In genomic region chr6:3162565-3163247, GRCh38 we compare ENCODE assay signal across 1 cellular context.
TF ChIP-seq lines count a peak whose summit lies in the region.

No MANE protein-coding gene starts in this region.

TF ChIP-seq in HepG2, 621 proteins besides CTCF, POLR2A, EP300 and RAD21 (continued from another document and continues in another):
- TF ChIP-seq ZNF878 (CRISPR knock-in tag; IDR thresholded peaks at IDR 0.05): no peak; the same call in 1 of the 2 replicates
- peak; percentile 79; the same call in 1 of the 2 replicates for TF ChIP-seq ZNF431 (CRISPR knock-in tag; IDR thresholded peaks at IDR 0.05; ENCODE audit: borderline replicate concordance, low read depth)
- TF ChIP-seq ZNF570 (CRISPR knock-in tag; IDR thresholded peaks at IDR 0.05; ENCODE audit: borderline replicate concordance): no peak
- TF ChIP-seq ZBTB10 (CRISPR knock-in tag; IDR thresholded peaks at IDR 0.05; ENCODE audit: borderline replicate concordance): no peak
- peak; percentile 53; the same call in 1 of the 2 replicates for TF ChIP-seq ZNF598 (CRISPR knock-in tag; IDR thresholded peaks at IDR 0.05; ENCODE audit: borderline replicate concordance)
- peak; percentile 59; the same call in 1 of the 2 replicates for TF ChIP-seq ZNF263 (CRISPR knock-in tag; IDR thresholded peaks at IDR 0.05)
- peak; percentile 88 for TF ChIP-seq YEATS4 (CRISPR knock-in tag; IDR thresholded peaks at IDR 0.05; ENCODE audit: borderline replicate concordance)
- TF ChIP-seq MEF2D (CRISPR knock-in tag; IDR thresholded peaks at IDR 0.05): peak; percentile 89
- TF ChIP-seq HOXA3 (CRISPR knock-in tag; IDR thresholded peaks at IDR 0.05): peak; percentile 86
- peak; percentile 95; the same call in 1 of the 2 replicates for TF ChIP-seq ATF5 (CRISPR knock-in tag; IDR thresholded peaks at IDR 0.05; ENCODE audit: low read depth)
- peak; percentile 76 for TF ChIP-seq GMEB1 (CRISPR knock-in tag; IDR thresholded peaks at IDR 0.05; ENCODE audit: borderline replicate concordance)
- peak; percentile 65; the same call in 1 of the 2 replicates for TF ChIP-seq THRA (CRISPR knock-in tag; IDR thresholded peaks at IDR 0.05; ENCODE audit: borderline replicate concordance)
- TF ChIP-seq MXD3 (CRISPR knock-in tag; IDR thresholded peaks at IDR 0.05): peak; percentile 91
- peak; percentile 68; the same call in 1 of the 2 replicates for TF ChIP-seq DZIP1 (CRISPR knock-in tag; IDR thresholded peaks at IDR 0.05)
- peak; percentile 87 for TF ChIP-seq SP4 (CRISPR knock-in tag; IDR thresholded peaks at IDR 0.05)
- TF ChIP-seq GABPA (IDR thresholded peaks at IDR 0.05; ENCODE audit: low read depth, low read length): no peak
- TF ChIP-seq GABPA (CRISPR knock-in tag; IDR thresholded peaks at IDR 0.05; ENCODE audit: low read depth): no peak
- peak; percentile 95 for TF ChIP-seq ZNF607 (CRISPR knock-in tag; IDR thresholded peaks at IDR 0.05; ENCODE audit: borderline replicate concordance)
- TF ChIP-seq ATF3 (CRISPR knock-in tag; IDR thresholded peaks at IDR 0.05): no peak; the same call in 1 of the 2 replicates
- no peak for TF ChIP-seq ZNF354B (CRISPR knock-in tag; IDR thresholded peaks at IDR 0.05)
- peak; percentile 62; the same call in 1 of the 2 replicates for TF ChIP-seq CAMTA2 (CRISPR knock-in tag; IDR thresholded peaks at IDR 0.05; ENCODE audit: borderline replicate concordance)
- peak; percentile 79 for TF ChIP-seq PHF21A (CRISPR knock-in tag; IDR thresholded peaks at IDR 0.05)
- TF ChIP-seq YEATS2 (CRISPR knock-in tag; IDR thresholded peaks at IDR 0.05; ENCODE audit: borderline replicate concordance): peak; percentile 65; the same call in 1 of the 2 replicates
- TF ChIP-seq SMARCE1 (IDR thresholded peaks at IDR 0.05; ENCODE audit: borderline replicate concordance): no peak
- no peak for TF ChIP-seq RORA (CRISPR knock-in tag; IDR thresholded peaks at IDR 0.05)
- no peak for TF ChIP-seq PCBP2 (optimal IDR thresholded peaks at IDR 0.05; ENCODE audit: low read depth, low read length, poor library complexity, severe bottlenecking)
- TF ChIP-seq EZH2 (conservative IDR thresholded peaks at IDR 0.05; ENCODE audit: low read depth, low read length): no peak
- TF ChIP-seq UBTF (CRISPR knock-in tag; IDR thresholded peaks at IDR 0.05): peak; percentile 91
- peak; percentile 78; the same call in 1 of the 2 replicates for TF ChIP-seq ZNF160 (CRISPR knock-in tag; IDR thresholded peaks at IDR 0.05)
- TF ChIP-seq NFKB2 (CRISPR knock-in tag; IDR thresholded peaks at IDR 0.05; ENCODE audit: borderline replicate concordance): peak; percentile 79; the same call in 1 of the 2 replicates
- peak; percentile 48; the same call in 1 of the 2 replicates for TF ChIP-seq E2F2 (CRISPR knock-in tag; IDR thresholded peaks at IDR 0.05; ENCODE audit: borderline replicate concordance)
- peak; percentile 88 for TF ChIP-seq HDAC1 (CRISPR knock-in tag; IDR thresholded peaks at IDR 0.05)
- peak; percentile 72 for TF ChIP-seq REPIN1 (CRISPR knock-in tag; IDR thresholded peaks at IDR 0.05; ENCODE audit: borderline replicate concordance, low read depth)
- no peak for TF ChIP-seq ZNF879 (CRISPR knock-in tag; IDR thresholded peaks at IDR 0.05)
- peak; percentile 30; the same call in 1 of the 3 replicates for TF ChIP-seq MXI1 (IDR thresholded peaks at IDR 0.05; ENCODE audit: borderline replicate concordance, low read depth, low read length)
- peak; percentile 84; the same call in 1 of the 2 replicates for TF ChIP-seq ZNF331 (CRISPR knock-in tag; IDR thresholded peaks at IDR 0.05)
- TF ChIP-seq ZNF543 (CRISPR knock-in tag; IDR thresholded peaks at IDR 0.05): peak; percentile 89
- peak; percentile 82 for TF ChIP-seq MED1 (CRISPR knock-in tag; IDR thresholded peaks at IDR 0.05)
- 0 out of 2 replicates have a peak, but pooled peaks have one; percentile 58 for TF ChIP-seq ARID2 (CRISPR knock-in tag; IDR thresholded peaks at IDR 0.05; ENCODE audit: borderline replicate concordance)
- peak; percentile 48; the same call in 1 of the 2 replicates for TF ChIP-seq ZNF512 (CRISPR knock-in tag; IDR thresholded peaks at IDR 0.05)
- TF ChIP-seq IKZF4 (CRISPR knock-in tag; IDR thresholded peaks at IDR 0.05; ENCODE audit: borderline replicate concordance, low read depth, not compliant biosample characterization): peak; percentile 79
- peak; percentile 48; the same call in 1 of the 2 replicates for TF ChIP-seq SMAD3 (CRISPR knock-in tag; IDR thresholded peaks at IDR 0.05)
- TF ChIP-seq EEA1 (CRISPR knock-in tag; IDR thresholded peaks at IDR 0.05; ENCODE audit: borderline replicate concordance): peak; percentile 61; the same call in 1 of the 2 replicates
- no peak for TF ChIP-seq ARNT (IDR thresholded peaks at IDR 0.05)
- peak; percentile 10 to 24; a peak in 2 of 4 replicates for TF ChIP-seq NR2F1 (CRISPR knock-in tag; IDR thresholded peaks at IDR 0.05)
- no peak; the same call in 1 of the 2 replicates for TF ChIP-seq ZC3H4 (CRISPR knock-in tag; IDR thresholded peaks at IDR 0.05; ENCODE audit: borderline replicate concordance)
- TF ChIP-seq MAX (IDR thresholded peaks at IDR 0.05): peak; percentile 88
